8 cellular contexts compared by ENCODE assay signal in the genomic region with DNA sequence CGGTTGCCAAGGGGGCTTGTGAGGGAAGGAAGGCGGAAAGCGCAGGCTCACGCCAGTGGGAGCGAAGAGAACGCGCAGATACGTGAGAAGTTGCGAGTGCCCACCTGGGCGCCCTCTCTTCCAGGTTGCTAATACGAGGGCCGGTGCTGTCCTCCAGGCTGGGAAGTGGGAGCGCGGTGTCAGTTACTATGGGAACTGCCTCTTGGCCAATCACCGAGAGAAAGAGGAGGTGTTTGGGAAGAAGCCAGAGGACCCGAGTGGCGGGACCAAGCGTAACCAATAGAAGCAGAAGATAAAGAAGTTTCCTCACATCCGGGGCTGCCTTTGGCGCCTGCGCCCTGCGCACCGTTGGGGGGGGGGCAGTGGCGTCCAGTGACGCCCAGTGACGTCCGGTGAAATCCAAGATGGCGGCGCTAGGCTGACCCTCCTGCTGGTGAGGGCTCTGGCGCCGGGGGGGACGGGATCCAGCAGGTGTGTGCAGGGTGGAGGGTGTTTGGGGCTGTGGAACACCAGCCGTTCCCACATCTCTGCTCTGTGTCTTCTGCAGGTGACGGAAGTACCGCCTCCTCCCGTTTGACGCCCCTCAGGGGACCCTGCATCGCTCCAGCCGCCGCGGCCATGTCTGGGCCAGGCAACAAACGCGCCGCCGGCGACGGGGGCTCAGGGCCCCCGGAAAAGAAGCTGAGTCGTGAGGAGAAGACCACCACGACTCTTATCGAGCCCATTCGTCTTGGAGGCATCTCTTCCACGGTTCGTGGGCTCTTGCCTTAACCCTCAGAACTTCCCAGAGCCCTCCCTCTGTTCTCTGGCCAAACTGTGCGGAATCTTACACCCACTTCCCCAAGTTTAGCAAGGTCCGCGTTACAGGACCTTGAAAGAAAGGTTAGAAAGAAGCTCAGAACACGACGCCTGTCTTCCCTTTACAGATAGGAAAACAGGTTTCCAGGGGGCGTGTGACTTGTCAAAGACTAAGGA. TPM values are rescaled to one million over a fixed set of nuclear protein-coding genes. Genes with fewer than 3 reads are reported as not detected.
DNase-seq lines count a peak whose midpoint lies in the region; ATAC-seq and TF ChIP-seq lines count a peak whose summit lies in the region.

A gene (minus strand): TSS at position 135 of the 975 bp plus-strand sequence. CDS start 314 bp downstream, outside the sequence.
A gene (plus strand): TSS at position 395 of the 975 bp plus-strand sequence. CDS start 224 bp downstream, at position 619.

- peaks cover 59% of the 10 kb centered on the region for H3K4me1 Mint-ChIP-seq in dendritic cell treated with granulocyte-macrophage colony-stimulating factor and Interleukin-4, amounts not matched to agents 40 ng/mL and 50 ng/mL, for 4 days (ENCODE audit: low read depth)

- peaks cover 89% of the 10 kb centered on the region for H3K36me3 Mint-ChIP-seq in dendritic cell treated with granulocyte-macrophage colony-stimulating factor and Interleukin-4, amounts not matched to agents 40 ng/mL and 50 ng/mL, for 4 days (ENCODE audit: low read depth)

- peak within 1 kb of the TSS; percentile 95 for H3K27ac Mint-ChIP-seq in dendritic cell treated with granulocyte-macrophage colony-stimulating factor and Interleukin-4, amounts not matched to agents 40 ng/mL and 50 ng/mL, for 4 days

- DNase-seq in NCI-H69 (lab: John Stamatoyannopoulos, UW) (peak; percentile 99), left lobe of liver (ENCODE audit: low spot score) (peak; percentile 98)
- peak; percentile 81 for DNase-seq in activated CD4-positive, alpha-beta T cell treated with anti-CD3 and anti-CD28 coated beads, Interleukin-2, amount 50 U/mL, for 1 hour
- peak; percentile 91 to 92 for DNase-seq in stimulated activated CD4-positive, alpha-beta T cell treated with anti-CD3 and anti-CD28 coated beads, Interleukin-2, amount 100 ng/mL, for 24 hours

- intact Hi-C loops in dendritic cell treated with granulocyte-macrophage colony-stimulating factor and Interleukin-4, amounts not matched to agents 40 ng/mL and 50 ng/mL, for 4 days (cut with micrococcal nuclease), result loop anchor here (1.0 to 5.0 kb wide), 4 partner anchors 14 to 161 kb away; a partner anchor contains a TSS

- TF ChIP-seq CTCF in C4-2B (conservative IDR thresholded peaks at IDR 0.05), result no peak

- H3K27me3 Mint-ChIP-seq in dendritic cell treated with granulocyte-macrophage colony-stimulating factor and Interleukin-4, amounts not matched to agents 40 ng/mL and 50 ng/mL, for 4 days, result no peaks in the 10 kb centered on the region

- ATAC-seq in GM19372 (IDR thresholded peaks at IDR 0.05; ENCODE audit: low read depth, unreplicated experiment) (peak; percentile 89), HG03521 (IDR thresholded peaks at IDR 0.05; ENCODE audit: unreplicated experiment) (peak; percentile 88), left lobe of liver (peak; percentile 94)

- no peaks in the 10 kb centered on the region for H3K9me3 Mint-ChIP-seq in dendritic cell treated with granulocyte-macrophage colony-stimulating factor and Interleukin-4, amounts not matched to agents 40 ng/mL and 50 ng/mL, for 4 days

- H3K27ac ChIP-seq in C4-2B, result peak within 1 kb of the TSS; percentile 89

- peak within 1 kb of the TSS; percentile 90 for H3K4me3 Mint-ChIP-seq in dendritic cell treated with granulocyte-macrophage colony-stimulating factor and Interleukin-4, amounts not matched to agents 40 ng/mL and 50 ng/mL, for 4 days

RNA-seq across cellular contexts. Expression of the first gene that starts in this region (rescaled TPM):
- total RNA-seq in left lobe of liver, result 0.40 TPM

RNA-seq across cellular contexts. Expression of the second gene that starts in this region (rescaled TPM):
- 35.7 TPM for total RNA-seq in left lobe of liver

Comparison
In these comparisons a context has a peak if more than half of its experiments do, and no peak if none do; other contexts are left out.
1. Peak in every context shown above with its lines: DNase-seq, ATAC-seq and H3K27ac ChIP-seq.